ENCODE assay signal across 8 cellular contexts in the genomic region with DNA sequence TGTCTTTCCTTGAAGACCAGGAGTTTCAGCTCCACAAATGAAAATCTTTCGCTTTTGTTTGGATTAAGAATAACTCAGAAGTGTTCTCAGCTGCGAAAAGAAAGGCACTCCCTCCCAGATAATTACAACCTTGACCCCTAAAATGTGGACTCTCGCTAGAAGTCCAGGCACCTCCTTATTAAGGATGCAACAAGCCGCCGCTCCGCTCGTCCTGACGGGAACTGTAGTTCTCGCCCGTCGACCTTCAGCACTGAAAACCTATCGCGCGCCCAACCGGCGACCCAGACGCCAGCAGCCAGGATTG. TPM values are rescaled to one million over a fixed set of nuclear protein-coding genes. Genes with fewer than 3 reads are reported as not detected.
DNase-seq lines count a peak whose midpoint lies in the region; ATAC-seq and TF ChIP-seq lines count a peak whose summit lies in the region.

No MANE protein-coding gene starts in this region.

- peaks cover 34% of the 10 kb centered on the region for H3K4me1 ChIP-seq in CD8-positive, alpha-beta memory T cell (ENCODE audit: insufficient read depth, low read length)
- H3K4me1 ChIP-seq in mononuclear cell (ENCODE audit: insufficient read depth, low read length) = peaks cover 42% of the 10 kb centered on the region

- no peaks in the 10 kb centered on the region for H3K27me3 Mint-ChIP-seq in CD8-positive, alpha-beta memory T cell

- no peak for DNase-seq in CD8-positive, alpha-beta memory T cell
- DNase-seq in LNCaP clone FGC (ENCODE audit: low read depth) = peak; percentile 81
- no peak for DNase-seq in coronary artery (ENCODE audit: low spot score)
- DNase-seq in NCI-H146 treated with DMSO at 0.1 percent for 48 hours (lab: John Stamatoyannopoulos, UW; ENCODE audit: unreplicated experiment) = no peak
- no peak for DNase-seq in stimulated activated CD4-positive, alpha-beta T cell treated with anti-CD3 and anti-CD28 coated beads, Interleukin-12 subunit alpha, Interleukin-12 subunit beta, amount 100 ng/mL, for 4 hours

- CTCF ChIA-PET in CD8-positive, alpha-beta memory T cell (lab: Charles Lee) = interaction anchor here (1.7 to 2.3 kb wide), 2 partner anchors 9 to 466 kb away, joined by 4 to 8 read pairs; no protein-coding TSS in a partner anchor

- peak overlapping the region; percentile 69 for H3K4me3 ChIP-seq in CD8-positive, alpha-beta memory T cell (ENCODE audit: low read length)
- H3K4me3 ChIP-seq in LNCaP clone FGC (ENCODE audit: low read depth, low read length) = peak overlapping the region; percentile 66
- peak overlapping the region; percentile 98 for H3K4me3 ChIP-seq in coronary artery
- peak overlapping the region; percentile 97 for H3K4me3 ChIP-seq in mononuclear cell (ENCODE audit: low read length)

- POLR2A ChIA-PET in CD8-positive, alpha-beta memory T cell (lab: Charles Lee) = interaction anchor here (2.3 to 2.8 kb wide), 2 partner anchors 9 to 247 kb away, joined by 8 to 20 read pairs; partner anchors contain the start of gene KDM3A

- H3K27ac Mint-ChIP-seq in CD8-positive, alpha-beta memory T cell = peak overlapping the region; percentile 88 to 99 (median 94)

- peaks cover 52 to 76% (median 75%) of the 10 kb centered on the region in 3 donors for H3K4me1 Mint-ChIP-seq in CD8-positive, alpha-beta memory T cell

- no peaks in the 10 kb centered on the region for H3K9me3 Mint-ChIP-seq in CD8-positive, alpha-beta memory T cell

- peak overlapping the region; percentile 94 for H3K27ac ChIP-seq in CD8-positive, alpha-beta memory T cell (ENCODE audit: low read depth, low read length)
- H3K27ac ChIP-seq in coronary artery = peak overlapping the region; percentile 99 to 100

- TF ChIP-seq CTCF in LNCaP clone FGC (IDR thresholded peaks at IDR 0.05; ENCODE audit: control insufficient read depth, extremely low read depth, insufficient read depth) (no peak), coronary artery (IDR thresholded peaks at IDR 0.05) (no peak)

- peaks cover 0 to 45% (median 7%) of the 10 kb centered on the region in 3 donors for H3K36me3 Mint-ChIP-seq in CD8-positive, alpha-beta memory T cell

- no peaks in the 10 kb centered on the region for H3K9me3 ChIP-seq in CD8-positive, alpha-beta memory T cell (ENCODE audit: low read length)
- no peaks in the 10 kb centered on the region for H3K9me3 ChIP-seq in mononuclear cell (ENCODE audit: low read depth, low read length)

- ATAC-seq in HG03469 (IDR thresholded peaks at IDR 0.05; ENCODE audit: unreplicated experiment) (no peak), GM21529 (IDR thresholded peaks at IDR 0.05; ENCODE audit: unreplicated experiment) (no peak)

- H3K4me3 Mint-ChIP-seq in CD8-positive, alpha-beta memory T cell = peak overlapping the region; percentile 89 to 98 (median 93)

- H3K36me3 ChIP-seq in CD8-positive, alpha-beta memory T cell (ENCODE audit: insufficient read depth, low read length) = no peaks in the 10 kb centered on the region

- no peaks in the 10 kb centered on the region for H3K27me3 ChIP-seq in CD8-positive, alpha-beta memory T cell (ENCODE audit: insufficient read depth, low read length, poor library complexity, severe bottlenecking)
- H3K27me3 ChIP-seq in mononuclear cell (ENCODE audit: insufficient read depth, low read length) = no peaks in the 10 kb centered on the region

RNA-seq across cellular contexts. Expression of gene IMMT, which starts 0.6 kb away (rescaled TPM):
- total RNA-seq in CD8-positive, alpha-beta memory T cell = 100 to 1,000 TPM; 147 to 149 TPM
- polyA plus RNA-seq in CD8-positive, alpha-beta memory T cell = 65.7 TPM
- 34.0 TPM for total RNA-seq in mononuclear cell

RNA-seq across cellular contexts. Expression of gene MRPL35, which starts 4.6 kb away (rescaled TPM):
- 10 to 100 TPM; 86.5 to 89.9 TPM for total RNA-seq in CD8-positive, alpha-beta memory T cell
- polyA plus RNA-seq in CD8-positive, alpha-beta memory T cell = 27.1 TPM
- total RNA-seq in mononuclear cell = 13.3 TPM
